ENCODE assay signal across 8 cellular contexts in genomic region chr22:29553391-29554224, GRCh38. TPM values are rescaled to one million over a fixed set of nuclear protein-coding genes. Genes with fewer than 3 reads are reported as not detected.
A peak's percentile ranks its signal among the peaks of the same experiment; 100 is the strongest.
DNase-seq lines count a peak whose midpoint lies in the region; ATAC-seq and TF ChIP-seq lines count a peak whose summit lies in the region.

THOC5 (minus strand) TSS chr22:29553757; CDS start chr22:29549147, 4,610 bp downstream.

- H3K27me3 Mint-ChIP-seq in WTC11 (ENCODE audit: low read depth): no peaks in the 10 kb centered on the region; the same call in 1 of the 2 replicates

- ATAC-seq in HG03196 (IDR thresholded peaks at IDR 0.05; ENCODE audit: unreplicated experiment) (peak; percentile 98), WTC11 (peak; percentile 96)

- peak; percentile 77 for TF ChIP-seq CTCF in AG09319 (IDR thresholded peaks at IDR 0.05; ENCODE audit: low read depth, low read length)
- TF ChIP-seq CTCF in WTC11 (IDR thresholded peaks at IDR 0.05): no peak
- TF ChIP-seq CTCF in cardiac fibroblast (IDR thresholded peaks at IDR 0.05; ENCODE audit: low read depth, low read length): peak; percentile 72

- H3K4me3 ChIP-seq in cardiac fibroblast (replicated peaks in 1 of 2; ENCODE audit: low read depth in 2 of 2, low read length in 2 of 2): peak within 1 kb of the TSS; percentile 71 to 73

- H3K4me1 Mint-ChIP-seq in WTC11: peaks cover 3% of the 10 kb centered on the region; the same call in 1 of the 2 replicates

- H3K36me3 Mint-ChIP-seq in WTC11: peaks cover 50% of the 10 kb centered on the region

- peak; percentile 88 for TF ChIP-seq POLR2A in GM18951 (IDR thresholded peaks at IDR 0.05; ENCODE audit: extremely low read depth, insufficient read depth, insufficient read length)

- 0 out of 2 replicates have a peak, but pooled peaks cover 3% of the 10 kb centered on the region for H3K9me3 Mint-ChIP-seq in WTC11

- peak within 1 kb of the TSS; percentile 82 for H3K4me3 Mint-ChIP-seq in WTC11

- in situ Hi-C loops in GM18951 (cut with MboI; ENCODE audit: low sequenced_read_pairs, unreplicated experiment): no loop called here

- POLR2A ChIA-PET in WTC11 (lab: Charles Lee): interaction anchor here (0.6 to 1.1 kb wide), 7 partner anchors 11 to 177 kb away, joined by 3 to 6 read pairs (median 3); no protein-coding TSS in a partner anchor

- CTCF ChIA-PET in WTC11 (lab: Charles Lee): interaction anchor here (0.5 to 2.0 kb wide), 26 partner anchors 10 to 535 kb away, joined by 3 to 8 read pairs (median 3); partner anchors contain the start of gene AP1B1

- DNase-seq in AG09319 (ENCODE audit: extremely low read depth, low read depth) (peak; percentile 86), NCI-H226 (peak; percentile 81), WTC11 (ENCODE audit: low spot score) (peak; percentile 92), cardiac fibroblast (ENCODE audit: low read depth in 2 of 2) (peak; percentile 96), iPS-NIHi7 (ENCODE audit: extremely low spot score) (peak; percentile 98), smooth muscle cell of the brain vasculature (ENCODE audit: low read depth, low spot score) (peak; percentile 89)

- peak within 1 kb of the TSS; percentile 98 for H3K27ac Mint-ChIP-seq in WTC11

TF ChIP-seq in WTC11, 78 proteins besides CTCF, POLR2A, EP300 and RAD21 (continues in another document):
- no peak for TF ChIP-seq ATF1 (CRISPR knock-in tag; IDR thresholded peaks at IDR 0.05)
- TF ChIP-seq ZNF396 (CRISPR knock-in tag; IDR thresholded peaks at IDR 0.05; ENCODE audit: borderline replicate concordance): no peak
- no peak for TF ChIP-seq PRDM15 (CRISPR knock-in tag; IDR thresholded peaks at IDR 0.05)
- TF ChIP-seq USF2 (CRISPR knock-in tag; IDR thresholded peaks at IDR 0.05): no peak
- TF ChIP-seq OVOL2 (CRISPR knock-in tag; IDR thresholded peaks at IDR 0.05; ENCODE audit: borderline replicate concordance): no peak
- no peak for TF ChIP-seq NR1H2 (CRISPR knock-in tag; IDR thresholded peaks at IDR 0.05)
- TF ChIP-seq ZNF121 (CRISPR knock-in tag; IDR thresholded peaks at IDR 0.05): no peak
- no peak for TF ChIP-seq ZNF416 (CRISPR knock-in tag; IDR thresholded peaks at IDR 0.05)
- TF ChIP-seq E2F4 (CRISPR knock-in tag; IDR thresholded peaks at IDR 0.05; ENCODE audit: borderline replicate concordance, low read depth): no peak
- peak; percentile 35; the same call in 1 of the 2 replicates for TF ChIP-seq USF1 (CRISPR knock-in tag; IDR thresholded peaks at IDR 0.05)
- TF ChIP-seq CDX4 (CRISPR knock-in tag; IDR thresholded peaks at IDR 0.05; ENCODE audit: borderline replicate concordance): no peak
- peak; percentile 14; the same call in 1 of the 2 replicates for TF ChIP-seq PRRX2 (CRISPR knock-in tag; IDR thresholded peaks at IDR 0.05)
- TF ChIP-seq ZNF219 (CRISPR knock-in tag; IDR thresholded peaks at IDR 0.05; ENCODE audit: borderline replicate concordance): no peak
- peak; percentile 26; the same call in 1 of the 2 replicates for TF ChIP-seq TP53 (CRISPR knock-in tag; IDR thresholded peaks at IDR 0.05)
- no peak for TF ChIP-seq CBFB (CRISPR knock-in tag; IDR thresholded peaks at IDR 0.05; ENCODE audit: low read depth)
- TF ChIP-seq SOX15 (CRISPR knock-in tag; IDR thresholded peaks at IDR 0.05): no peak
- no peak for TF ChIP-seq CREB1 (CRISPR knock-in tag; IDR thresholded peaks at IDR 0.05)
- TF ChIP-seq GABPB1 (CRISPR knock-in tag; IDR thresholded peaks at IDR 0.05): peak; percentile 74
- peak; percentile 74; the same call in 1 of the 2 replicates for TF ChIP-seq ETV6 (CRISPR knock-in tag; IDR thresholded peaks at IDR 0.05)
- no peak for TF ChIP-seq ZSCAN18 (CRISPR knock-in tag; IDR thresholded peaks at IDR 0.05)
- no peak for TF ChIP-seq ZBTB43 (CRISPR knock-in tag; IDR thresholded peaks at IDR 0.05)

RNA-seq across cellular contexts. Expression of gene THOC5, which starts in this region (rescaled TPM):
- 43.7 to 51.2 TPM (median 47.8 TPM) in 3 replicates for total RNA-seq in WTC11 (2021)

Comparison
In these comparisons a context has a peak if more than half of its experiments do, and no peak if none do; other contexts are left out.
1. Peak in every context shown above with its lines: DNase-seq, ATAC-seq and H3K4me3 ChIP-seq.